8 cellular contexts compared by ENCODE assay signal in genomic region chr19:47280183-47280797, GRCh38. TPM values are rescaled to one million over a fixed set of nuclear protein-coding genes. Genes with fewer than 3 reads are reported as not detected.
A peak's percentile ranks its signal among the peaks of the same experiment; 100 is the strongest.
DNase-seq lines count a peak whose midpoint lies in the region; ATAC-seq and TF ChIP-seq lines count a peak whose summit lies in the region.

No MANE protein-coding gene starts in this region.

- DNase-seq in CD4-positive, alpha-beta T cell, result peak; percentile 35 to 62 (median 43)
- DNase-seq in Kasumi-1 (lab: John Stamatoyannopoulos, UW) (peak; percentile 23 to 38), activated T-cell treated with anti-CD3 and anti-CD28 coated beads for 24 hours (ENCODE audit: low read depth) (peak; percentile 47), iPS-NIHi11 (ENCODE audit: low spot score) (peak; percentile 52), SHP77 treated with DMSO at 0.1 percent for 48 hours (lab: John Stamatoyannopoulos, UW) (no peak)
- peak in 4 of 6 experiments; percentile 20 to 37 (median 28) for DNase-seq in stimulated activated naive CD4-positive, alpha-beta T cell (lab: John Stamatoyannopoulos, UW)

- peaks cover 6% of the 10 kb centered on the region for H3K36me3 Mint-ChIP-seq in CD4-positive, alpha-beta T cell (ENCODE audit: low read depth)

- peak; percentile 81 for ATAC-seq in CD4-positive, alpha-beta T cell (ENCODE audit: poor library complexity)
- ATAC-seq in HG02981 (IDR thresholded peaks at IDR 0.05; ENCODE audit: unreplicated experiment) (no peak), GM21367 (IDR thresholded peaks at IDR 0.05; ENCODE audit: unreplicated experiment) (no peak)

- no peaks in the 10 kb centered on the region for H3K27me3 ChIP-seq in CD4-positive, alpha-beta T cell (ENCODE audit: control insufficient read depth, insufficient read depth, low read length)

- no peaks in the 10 kb centered on the region for H3K9me3 Mint-ChIP-seq in CD4-positive, alpha-beta T cell

- H3K4me3 Mint-ChIP-seq in CD4-positive, alpha-beta T cell, result no peak overlapping the region

- no peak overlapping the region for H3K27ac Mint-ChIP-seq in CD4-positive, alpha-beta T cell

- intact Hi-C loops in CD4-positive, alpha-beta T cell (cut with DNase I, micrococcal nuclease), result no loop called here

- H3K9me3 ChIP-seq in CD4-positive, alpha-beta T cell (ENCODE audit: control insufficient read depth, low read length), result no peaks in the 10 kb centered on the region

- no peak overlapping the region for H3K27ac ChIP-seq in CD4-positive, alpha-beta T cell (ENCODE audit: low read depth, low read length)

- POLR2A ChIA-PET in CD4-positive, alpha-beta T cell (lab: Charles Lee), result interaction anchor here (0.6 kb wide), 1 partner anchor 18 kb away, joined by 3 read pairs; no protein-coding TSS in a partner anchor

- CTCF ChIA-PET in CD4-positive, alpha-beta T cell (lab: Charles Lee), result interaction anchor here (1.5 kb wide), 1 partner anchor 69 kb away, joined by 3 read pairs; the partner anchor contains the start of gene DHX34

- no peaks in the 10 kb centered on the region for H3K27me3 Mint-ChIP-seq in CD4-positive, alpha-beta T cell

- peaks cover 17% of the 10 kb centered on the region for H3K4me1 Mint-ChIP-seq in CD4-positive, alpha-beta T cell (ENCODE audit: low read depth)

- no peak for TF ChIP-seq CTCF in CD4-positive, alpha-beta T cell (IDR thresholded peaks at IDR 0.05)

RNA-seq across cellular contexts. Expression of gene INAFM1, which starts 5.6 kb away (rescaled TPM):
- 10 to 100 TPM; 16.9 to 19.3 TPM for total RNA-seq in CD4-positive, alpha-beta T cell

RNA-seq across cellular contexts. Expression of gene CCDC9, which starts 24.0 kb away (rescaled TPM):
- total RNA-seq in CD4-positive, alpha-beta T cell, result 10 to 100 TPM; 68.5 to 74.3 TPM

RNA-seq across cellular contexts. Expression of gene C5AR1, which starts 29.4 kb away (rescaled TPM):
- total RNA-seq in CD4-positive, alpha-beta T cell, result 1 to 10 TPM; 4.4 to 5.8 TPM

RNA-seq across cellular contexts. Expression of gene BBC3, which starts 49.3 kb away (rescaled TPM):
- total RNA-seq in CD4-positive, alpha-beta T cell, result 10 to 100 TPM; 39.8 to 42.1 TPM

RNA-seq across cellular contexts. Expression of gene C5AR2, which starts 51.7 kb away (rescaled TPM):
- total RNA-seq in CD4-positive, alpha-beta T cell, result under 1 TPM; 0.06 to 0.19 TPM
